8 cellular contexts compared by ENCODE assay signal in the genomic region with DNA sequence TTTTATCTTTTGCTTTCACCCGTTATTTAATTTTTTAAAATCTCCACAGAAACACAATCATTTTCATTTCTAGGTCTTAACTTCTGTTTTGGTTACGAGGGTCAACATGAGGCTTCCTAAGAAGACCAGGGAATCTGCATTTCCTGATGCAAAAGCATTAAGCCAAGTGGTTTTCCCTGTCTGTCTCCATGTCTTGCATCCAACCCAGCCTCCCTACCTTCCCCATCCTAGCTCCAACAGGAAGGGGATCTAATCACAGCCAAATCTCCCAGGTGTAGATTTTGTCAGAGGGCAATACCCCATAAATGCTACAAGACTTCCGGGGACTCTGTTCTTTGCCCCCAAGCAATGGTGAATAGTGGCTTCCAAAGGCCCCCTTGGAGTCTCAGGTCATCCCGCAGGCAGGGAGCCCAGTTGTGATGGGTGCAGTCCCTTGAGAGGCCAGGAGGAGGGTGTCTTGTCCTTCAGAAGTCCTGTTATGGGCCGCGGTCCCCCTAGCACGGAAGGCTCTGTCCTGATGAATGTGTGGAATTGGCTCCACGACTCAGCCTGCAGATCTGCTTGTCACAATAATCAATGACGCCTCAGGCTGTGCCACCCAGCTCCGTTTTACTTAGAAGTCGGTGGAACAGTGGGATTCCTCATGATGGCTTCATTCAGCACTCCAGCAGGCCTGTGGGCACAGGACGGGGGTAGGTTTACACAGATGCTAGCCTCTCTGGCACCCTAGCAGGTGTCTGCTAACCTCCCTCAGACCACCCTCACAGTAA.
DNase-seq lines count a peak whose midpoint lies in the region; ATAC-seq and TF ChIP-seq lines count a peak whose summit lies in the region.

No MANE protein-coding gene starts in this region.

- H3K27ac Mint-ChIP-seq in nephron = no peak overlapping the region

- peaks cover 10% of the 10 kb centered on the region for H3K4me1 Mint-ChIP-seq in nephron

- H3K4me3 ChIP-seq in esophagus squamous epithelium = peak overlapping the region in 1 of 4 donors; percentile 21

- no peak overlapping the region for H3K27ac ChIP-seq in esophagus squamous epithelium

- TF ChIP-seq POLR2A in esophagus squamous epithelium (IDR thresholded peaks at IDR 0.05) = no peak

- H3K4me3 Mint-ChIP-seq in nephron = no peak overlapping the region

- H3K36me3 Mint-ChIP-seq in nephron (ENCODE audit: low read depth) = no peaks in the 10 kb centered on the region

- peak; percentile 15 for DNase-seq in GDM1 (lab: John Stamatoyannopoulos, UW)
- DNase-seq in M059J (ENCODE audit: low read depth) = peak; percentile 63
- peak; percentile 9 to 11 for DNase-seq in activated CD4-positive, alpha-beta T cell treated with anti-CD3 and anti-CD28 coated beads for 4 hours
- no peak for DNase-seq in esophagus squamous epithelium (lab: John Stamatoyannopoulos, UW)

- H3K36me3 ChIP-seq in esophagus squamous epithelium = no peaks in the 10 kb centered on the region

- H3K27me3 Mint-ChIP-seq in nephron (ENCODE audit: low read depth) = peaks cover 10% of the 10 kb centered on the region

- no peaks in the 10 kb centered on the region for H3K9me3 ChIP-seq in esophagus squamous epithelium

- peaks cover 0 to 10% (median 0%) of the 10 kb centered on the region in 3 donors for H3K4me1 ChIP-seq in esophagus squamous epithelium

- intact Hi-C loops in esophagus squamous epithelium (cut with DNase I) = no loop called here

- WGBS in esophagus squamous epithelium, 2 donors = 54 to 58% methylated on average over 4 of the region's 12 CpGs

- H3K27me3 ChIP-seq in esophagus squamous epithelium = peaks cover 0 to 11% (median 0%) of the 10 kb centered on the region in 4 donors

- ATAC-seq in HG03175 (IDR thresholded peaks at IDR 0.05; ENCODE audit: unreplicated experiment) (no peak), HG03342 (IDR thresholded peaks at IDR 0.05; ENCODE audit: unreplicated experiment) (no peak), HG03457 (IDR thresholded peaks at IDR 0.05; ENCODE audit: unreplicated experiment) (no peak)

- TF ChIP-seq CTCF in esophagus squamous epithelium (IDR thresholded peaks at IDR 0.05) (peak in 4 of 6 experiments; percentile 40 to 52 (median 44)), nephron (IDR thresholded peaks at IDR 0.05; ENCODE audit: unreplicated experiment in 3 of 3) (peak; percentile 66 to 76 (median 75))

- H3K9me3 Mint-ChIP-seq in nephron = peaks cover 6% of the 10 kb centered on the region
